10 cellular contexts compared by ENCODE assay signal in genomic region chr17:74768069-74768762, GRCh38. TPM values are rescaled to one million over a fixed set of nuclear protein-coding genes. Genes with fewer than 3 reads are reported as not detected.
DNase-seq lines count a peak whose midpoint lies in the region; ATAC-seq and TF ChIP-seq lines count a peak whose summit lies in the region.
"Had no signal": no experiment of that assay in that cellular context is flagged by ENCODE, and none has a peak within 500 bp of the region (broad histone marks: within the 10 kb centered on the region; RNA-seq: fewer than 3 reads in every experiment).

No MANE protein-coding gene starts in this region.

- TF ChIP-seq CTCF in hepatocyte (IDR thresholded peaks at IDR 0.05; ENCODE audit: poor library complexity) (no peak), suprapubic skin (IDR thresholded peaks at IDR 0.05) (no peak)

- 86% methylated on average over 17 of the region's 17 CpGs for WGBS in hepatocyte (ENCODE audit: low lambda C conversion rate, missing lambda C conversion rate)
- 53% methylated on average over 17 of the region's 17 CpGs for WGBS in suprapubic skin

- H4K20me1 ChIP-seq in hepatocyte (ENCODE audit: insufficient read depth, poor library complexity, severe bottlenecking): peaks cover 2% of the 10 kb centered on the region

- H3K36me3 ChIP-seq in hepatocyte (replicated peaks; ENCODE audit: insufficient read depth, low read depth) (no peaks in the 10 kb centered on the region), suprapubic skin (peaks cover 49% of the 10 kb centered on the region)

- H3K4me2 ChIP-seq in hepatocyte: no peak overlapping the region

- no peak overlapping the region for H2AFZ ChIP-seq in hepatocyte

- TF ChIP-seq EP300 in suprapubic skin (IDR thresholded peaks at IDR 0.05): no peak

- H3K9me3 ChIP-seq in hepatocyte (ENCODE audit: low read depth): no peaks in the 10 kb centered on the region
- no peaks in the 10 kb centered on the region for H3K9me3 ChIP-seq in suprapubic skin

- H3K4me3 ChIP-seq in hepatocyte (no peak overlapping the region), suprapubic skin (no peak overlapping the region)

- peak; percentile 48 for DNase-seq in DMS 273 (lab: John Stamatoyannopoulos, UW; ENCODE audit: unreplicated experiment)
- DNase-seq in DMS 273 treated with DMSO at 0.1 percent for 48 hours (lab: John Stamatoyannopoulos, UW): no peak
- DNase-seq in amniotic epithelial cell (ENCODE audit: low read depth): peak; percentile 66
- DNase-seq in hepatocyte (ENCODE audit: low spot score): no peak
- DNase-seq in suprapubic skin (ENCODE audit: low spot score in 2 of 2): no peak
- DNase-seq in NCI-H1694 treated with DMSO at 0.1 percent for 48 hours (lab: John Stamatoyannopoulos, UW): no peak

- H3K27me3 ChIP-seq in hepatocyte: no peaks in the 10 kb centered on the region
- H3K27me3 ChIP-seq in suprapubic skin: no peaks in the 10 kb centered on the region

- peaks cover 59% of the 10 kb centered on the region for H3K4me1 ChIP-seq in hepatocyte (ENCODE audit: insufficient read depth)
- peaks cover 24% of the 10 kb centered on the region for H3K4me1 ChIP-seq in suprapubic skin

- no peaks in the 10 kb centered on the region for H3K9me2 ChIP-seq in hepatocyte (replicated peaks; ENCODE audit: insufficient read depth)

- no peak for TF ChIP-seq POLR2A in suprapubic skin (IDR thresholded peaks at IDR 0.05)

- ATAC-seq in HG03280 (IDR thresholded peaks at IDR 0.05; ENCODE audit: unreplicated experiment): no peak
- no peak for ATAC-seq in GM19324 (IDR thresholded peaks at IDR 0.05; ENCODE audit: low FRiP score, unreplicated experiment)

- peak overlapping the region; percentile 14 for H3K27ac ChIP-seq in hepatocyte
- peak overlapping the region; percentile 54 for H3K27ac ChIP-seq in suprapubic skin
- H3K27ac ChIP-seq: 22Rv1 had no signal

- H3K79me2 ChIP-seq in hepatocyte: peaks cover 38% of the 10 kb centered on the region

RNA-seq across cellular contexts. Expression of gene NAT9, which starts 7.9 kb away (rescaled TPM):
- total RNA-seq in hepatocyte (28.6 and 29.2 TPM in 2 replicates), suprapubic skin (10 to 100 TPM; 21.0 to 32.7 (median 24.4) TPM)
- 34.8 and 62.9 TPM in 2 replicates for polyA plus RNA-seq in hepatocyte

RNA-seq across cellular contexts. Expression of gene NHERF1, which starts 19.8 kb away (rescaled TPM):
- total RNA-seq in hepatocyte (263 and 269 TPM in 2 replicates), suprapubic skin (10 to 100 TPM; 21.1 to 53.8 (median 42.0) TPM)
- 712 and 763 TPM in 2 replicates for polyA plus RNA-seq in hepatocyte

RNA-seq across cellular contexts. Expression of gene RAB37, which starts 31.2 kb away (rescaled TPM):
- 5.9 and 6.1 TPM in 2 replicates for total RNA-seq in hepatocyte
- 7.0 and 11.8 TPM in 2 replicates for polyA plus RNA-seq in hepatocyte
- total RNA-seq in suprapubic skin: under 1 TPM in 2 of 4 donors, not detected in 2; 0.32 to 0.38 TPM
- total RNA-seq: fibroblast of villous mesenchyme had no signal

RNA-seq across cellular contexts. Expression of gene CD300LF, which starts 55.5 kb away (rescaled TPM):
- total RNA-seq in hepatocyte: 0.32 TPM in 1 of 2 replicates, not detected in the other
- 0.44 and 0.85 TPM in 2 replicates for polyA plus RNA-seq in hepatocyte
- total RNA-seq in suprapubic skin: not detected
- total RNA-seq: fibroblast of villous mesenchyme had no signal

Comparison
In these comparisons a context has a peak if more than half of its experiments do, and no peak if none do; other contexts are left out.
1. DNase-seq: peak in DMS 273 (single experiment) and amniotic epithelial cell (single experiment); none in DMS 273 treated with DMSO at 0.1 percent for 48 hours (single experiment), hepatocyte (single experiment), suprapubic skin (0 of 2) and NCI-H1694 treated with DMSO at 0.1 percent for 48 hours (single experiment).